9 cellular contexts compared by ENCODE assay signal in the genomic region with DNA sequence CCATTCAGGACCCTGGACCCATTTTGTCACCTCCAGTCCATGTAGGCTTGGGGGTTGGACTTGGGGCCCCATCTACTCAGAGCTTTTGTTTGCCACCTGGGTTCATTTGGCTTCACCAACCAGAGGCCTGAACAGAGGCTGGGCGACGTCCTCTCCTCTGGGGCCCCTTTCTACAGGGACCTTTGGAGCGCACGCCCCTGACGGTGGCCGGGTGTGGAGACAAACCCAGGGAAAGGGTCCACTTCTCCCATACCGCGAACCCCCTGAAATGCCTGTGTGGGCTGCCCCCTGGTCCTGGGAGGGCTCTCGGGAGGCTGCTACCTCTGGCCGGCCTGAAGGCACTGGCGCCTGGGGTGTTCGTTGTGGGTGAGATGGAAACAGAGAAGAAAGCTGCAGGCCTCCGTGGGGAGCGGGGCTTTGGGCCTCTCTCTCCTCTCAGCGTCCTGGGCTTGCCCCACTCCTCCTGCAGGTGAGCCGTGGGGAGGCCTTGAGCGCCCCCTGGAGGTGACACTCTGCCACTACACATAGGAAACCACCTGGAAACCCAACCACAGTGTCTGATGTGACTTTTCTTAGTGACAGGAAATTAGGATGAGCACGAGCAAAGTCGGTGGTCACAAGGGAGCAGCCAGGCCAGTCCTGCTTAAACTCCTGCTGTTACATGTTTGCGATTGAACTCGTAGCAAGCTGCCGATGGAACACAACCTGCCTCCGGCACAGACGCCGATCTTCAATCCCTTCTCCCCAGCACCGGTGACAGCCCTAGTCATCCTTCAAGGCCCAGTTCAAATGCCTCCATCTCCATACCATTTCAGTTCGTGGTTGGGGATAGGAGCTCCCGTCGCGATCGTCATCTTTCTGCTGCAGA.
DNase-seq lines count a peak whose midpoint lies in the region; ATAC-seq and TF ChIP-seq lines count a peak whose summit lies in the region.
"Had no signal": no experiment of that assay in that cellular context is flagged by ENCODE, and none has a peak within 500 bp of the region (broad histone marks: within the 10 kb centered on the region; RNA-seq: fewer than 3 reads in every experiment).

No MANE protein-coding gene starts in this region.

- no peaks in the 10 kb centered on the region for H3K79me2 ChIP-seq in Loucy (ENCODE audit: insufficient read depth, low read length)

- no peaks in the 10 kb centered on the region for H3K9me2 ChIP-seq in Loucy (replicated peaks; ENCODE audit: low read depth, low read length)

- no peaks in the 10 kb centered on the region for H3K4me1 ChIP-seq in Loucy (ENCODE audit: insufficient read depth, low read length, poor library complexity, severe bottlenecking)
- H3K4me1 ChIP-seq: suprapubic skin had no signal

- peak; percentile 17 for DNase-seq in NCI-H2171 treated with DMSO at 0.1 percent for 48 hours (lab: John Stamatoyannopoulos, UW)
- DNase-seq in NCI-H2171 (lab: John Stamatoyannopoulos, UW), result no peak
- DNase-seq in SW480 (ENCODE audit: low spot score), result peak; percentile 50
- DNase-seq in astrocyte of the spinal cord (ENCODE audit: low read depth, low spot score), result no peak
- peak; percentile 24 for DNase-seq in stimulated activated CD8-positive, alpha-beta memory T cell treated with anti-CD3 and anti-CD28 coated beads, Interleukin-4, amount 100 ng/mL, for 24 hours (ENCODE audit: low read depth)

- H3K4me3 ChIP-seq in Loucy (ENCODE audit: low read length, poor library complexity, severe bottlenecking) (no peak overlapping the region), astrocyte of the spinal cord (ENCODE audit: low read depth, low read length) (no peak overlapping the region)
- H3K4me3 ChIP-seq: suprapubic skin had no signal

- ATAC-seq in GM19467 (IDR thresholded peaks at IDR 0.05; ENCODE audit: unreplicated experiment), result no peak

- peak overlapping the region; percentile 2 for H3K27ac ChIP-seq in layer of hippocampus (ENCODE audit: low read depth, low read length)
- H3K27ac ChIP-seq: suprapubic skin had no signal

- no peaks in the 10 kb centered on the region for H3F3A ChIP-seq in Loucy (ENCODE audit: low read depth)

- H3K9me3 ChIP-seq in Loucy (ENCODE audit: insufficient read depth, low read depth, low read length), result no peaks in the 10 kb centered on the region
- H3K9me3 ChIP-seq: suprapubic skin had no signal

- TF ChIP-seq CTCF in Loucy (conservative IDR thresholded peaks at IDR 0.05; ENCODE audit: low read length) (peak; percentile 98), astrocyte of the spinal cord (IDR thresholded peaks at IDR 0.05; ENCODE audit: low read depth, low read length) (peak; percentile 86)

- H2AFZ ChIP-seq in Loucy (ENCODE audit: low read length), result no peak overlapping the region

- in situ Hi-C loops in astrocyte of the spinal cord (cut with HindIII; ENCODE audit: low sequenced_read_pairs), result loop anchor here (25.0 kb wide), 1 partner anchor 105 kb away; no protein-coding TSS in a partner anchor

- H3K27me3 ChIP-seq in Loucy (ENCODE audit: insufficient read depth, low read length, poor library complexity, severe bottlenecking) (no peaks in the 10 kb centered on the region), layer of hippocampus (ENCODE audit: control insufficient read depth, insufficient read depth, low read length) (no peaks in the 10 kb centered on the region)

- no peak overlapping the region for H3K4me2 ChIP-seq in Loucy (ENCODE audit: low read depth, low read length, poor library complexity, severe bottlenecking)

- no peaks in the 10 kb centered on the region for H3K36me3 ChIP-seq in Loucy (ENCODE audit: insufficient read depth, low read length)
- H3K36me3 ChIP-seq: suprapubic skin had no signal

- H4K20me1 ChIP-seq in Loucy (ENCODE audit: insufficient read depth, low read length, poor library complexity, severe bottlenecking), result no peaks in the 10 kb centered on the region

- no peak overlapping the region for H3K9ac ChIP-seq in Loucy (ENCODE audit: low read depth, low read length, poor library complexity, severe bottlenecking)

Comparison
In these comparisons a context has a peak if more than half of its experiments do, and no peak if none do; other contexts are left out.
1. DNase-seq: peak in NCI-H2171 treated with DMSO at 0.1 percent for 48 hours (single experiment), SW480 (single experiment) and stimulated activated CD8-positive, alpha-beta memory T cell treated with anti-CD3 and anti-CD28 coated beads, Interleukin-4, amount 100 ng/mL, for 24 hours (single experiment); none in NCI-H2171 (single experiment) and astrocyte of the spinal cord (single experiment).